Comparison of ENCODE assay signal across 10 cellular contexts in the genomic region with DNA sequence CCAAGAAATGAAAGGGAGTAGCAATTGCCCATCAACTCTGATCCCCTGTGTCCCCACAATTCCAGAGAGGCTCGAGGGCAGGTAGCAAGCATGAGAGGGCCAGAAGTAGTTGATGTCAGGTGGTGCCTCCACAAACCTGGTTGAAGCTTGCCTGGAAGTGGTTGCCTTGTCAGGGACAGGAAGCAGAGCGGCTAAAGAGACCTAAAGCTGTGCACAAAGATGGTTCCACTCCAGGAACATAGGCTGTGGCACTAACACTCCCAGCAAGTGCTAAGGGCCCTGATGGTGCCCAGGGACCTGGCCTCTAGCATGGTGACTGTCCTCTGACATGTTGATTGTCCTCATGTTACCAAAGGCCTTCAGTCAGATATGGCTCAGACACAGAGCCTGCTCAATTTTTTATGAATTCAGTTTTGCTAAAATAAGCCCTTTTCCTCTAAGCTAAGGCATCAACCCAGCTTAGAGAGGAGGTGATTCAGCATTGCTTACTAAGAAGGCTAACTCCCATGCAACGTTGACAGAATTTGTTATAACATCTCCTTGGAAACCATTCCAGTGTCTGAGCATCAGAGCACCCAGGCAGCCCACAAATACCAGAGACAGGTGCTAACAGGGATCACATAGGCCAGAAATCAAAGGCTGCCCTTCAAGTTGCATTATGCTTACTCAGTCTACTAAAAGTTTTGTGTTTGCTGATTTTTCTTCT.
DNase-seq lines count a peak whose midpoint lies in the region; ATAC-seq and TF ChIP-seq lines count a peak whose summit lies in the region.
"Had no signal": no experiment of that assay in that cellular context is flagged by ENCODE, and none has a peak within 500 bp of the region (broad histone marks: within the 10 kb centered on the region; RNA-seq: fewer than 3 reads in every experiment).

No MANE protein-coding gene starts in this region.

- no peak overlapping the region; a peak in 1 of 22 replicates for H3K9ac ChIP-seq in BLaER1 treated with 17β-estradiol and CSF1 and Interleukin-3, amounts not matched to agents 10 nM and 100 nM
- no peak overlapping the region for H3K9ac ChIP-seq in mucosa of rectum (ENCODE audit: low read depth in 1 of 2, low read length in 2 of 2)

- in situ Hi-C loops in GM13976 (cut with MboI; ENCODE audit: low sequenced_read_pairs, unreplicated experiment): no loop called here

- peaks cover 13 to 27% (median 19%) of the 10 kb centered on the region in 10 experiments for H3K4me1 ChIP-seq in BLaER1 treated with 17β-estradiol and CSF1 and Interleukin-3, amounts not matched to agents 10 nM and 100 nM
- peaks cover 8 to 12% of the 10 kb centered on the region in 2 donors for H3K4me1 ChIP-seq in mucosa of rectum (ENCODE audit: control insufficient read depth in 2 of 2, insufficient read depth in 2 of 2, low read length in 2 of 2)

- H3K4me2 ChIP-seq in BLaER1 treated with 17β-estradiol and CSF1 and Interleukin-3, amounts not matched to agents 10 nM and 100 nM: peak overlapping the region; percentile 27 to 82 (median 64); a peak in 20 of 22 replicates

- no peaks in the 10 kb centered on the region for H3K27me3 Mint-ChIP-seq in brain

- no peak overlapping the region for H3K4me3 Mint-ChIP-seq in brain

- H3K27ac Mint-ChIP-seq in brain: peak overlapping the region in 3 of 5 experiments; percentile 22 to 77 (median 73)

- ATAC-seq in HG03045 (IDR thresholded peaks at IDR 0.05; ENCODE audit: unreplicated experiment): no peak

- TF ChIP-seq CTCF in brain (conservative IDR thresholded peaks at IDR 0.05) (no peak), GM13976 (IDR thresholded peaks at IDR 0.05; ENCODE audit: borderline replicate concordance, control extremely low read depth, extremely low read depth, insufficient read depth, missing control alignments) (no peak)

- H3K4me3 ChIP-seq in BLaER1 treated with 17β-estradiol and CSF1 and Interleukin-3, amounts not matched to agents 10 nM and 100 nM: no peak overlapping the region
- H3K4me3 ChIP-seq in mucosa of rectum (ENCODE audit: low read length in 2 of 2): no peak overlapping the region

- H3K4me1 Mint-ChIP-seq in brain: peaks cover 46% of the 10 kb centered on the region

- H3K36me3 ChIP-seq in BLaER1 treated with 17β-estradiol and CSF1 and Interleukin-3, amounts not matched to agents 10 nM and 100 nM: no peaks in the 10 kb centered on the region
- H3K36me3 ChIP-seq in mucosa of rectum (ENCODE audit: control insufficient read depth in 2 of 2, insufficient read depth in 2 of 2, low read length in 2 of 2): no peaks in the 10 kb centered on the region

- no peaks in the 10 kb centered on the region for H3K9me3 ChIP-seq in BLaER1 treated with 17β-estradiol and CSF1 and Interleukin-3, amounts not matched to agents 10 nM and 100 nM (replicated peaks in 1 of 11)
- H3K9me3 ChIP-seq in mucosa of rectum (ENCODE audit: control insufficient read depth in 2 of 2, low read length in 2 of 2): no peaks in the 10 kb centered on the region

- H3K27ac ChIP-seq in BLaER1 treated with 17β-estradiol and CSF1 and Interleukin-3, amounts not matched to agents 10 nM and 100 nM: peak overlapping the region in 6 of 11 experiments; percentile 1 to 59 (median 30); a peak in 7 of 22 replicates
- H3K27ac ChIP-seq in mucosa of rectum (ENCODE audit: low read depth in 2 of 2, low read length in 2 of 2): peak overlapping the region; percentile 6 to 34
- no peak overlapping the region for H3K27ac ChIP-seq in substantia nigra (ENCODE audit: low read depth, low read length, poor library complexity, severe bottlenecking)

- no peaks in the 10 kb centered on the region for H4K20me1 ChIP-seq in BLaER1 treated with 17β-estradiol and CSF1 and Interleukin-3, amounts not matched to agents 10 nM and 100 nM

- H3K36me3 Mint-ChIP-seq in brain: no peaks in the 10 kb centered on the region
- H3K36me3 Mint-ChIP-seq: immature natural killer cell had no signal

- DNase-seq in HK-2 (ENCODE audit: unreplicated experiment) (peak; percentile 31), substantia nigra (lab: John Stamatoyannopoulos, UW) (no peak), T-helper 9 cell (no peak), GM13976 (ENCODE audit: low spot score) (no peak)
- DNase-seq: immature natural killer cell, MM.1S had no signal

- H3K9me3 Mint-ChIP-seq in brain: no peaks in the 10 kb centered on the region

- peaks cover 0 to 19% (median 0%) of the 10 kb centered on the region in 11 experiments; a peak in 3 of 22 replicates for H3K27me3 ChIP-seq in BLaER1 treated with 17β-estradiol and CSF1 and Interleukin-3, amounts not matched to agents 10 nM and 100 nM
- H3K27me3 ChIP-seq in mucosa of rectum (ENCODE audit: control insufficient read depth in 2 of 2, insufficient read depth in 2 of 2, low read length in 2 of 2): no peaks in the 10 kb centered on the region
